ENCODE assay signal across 1 cellular context in the genomic region with DNA sequence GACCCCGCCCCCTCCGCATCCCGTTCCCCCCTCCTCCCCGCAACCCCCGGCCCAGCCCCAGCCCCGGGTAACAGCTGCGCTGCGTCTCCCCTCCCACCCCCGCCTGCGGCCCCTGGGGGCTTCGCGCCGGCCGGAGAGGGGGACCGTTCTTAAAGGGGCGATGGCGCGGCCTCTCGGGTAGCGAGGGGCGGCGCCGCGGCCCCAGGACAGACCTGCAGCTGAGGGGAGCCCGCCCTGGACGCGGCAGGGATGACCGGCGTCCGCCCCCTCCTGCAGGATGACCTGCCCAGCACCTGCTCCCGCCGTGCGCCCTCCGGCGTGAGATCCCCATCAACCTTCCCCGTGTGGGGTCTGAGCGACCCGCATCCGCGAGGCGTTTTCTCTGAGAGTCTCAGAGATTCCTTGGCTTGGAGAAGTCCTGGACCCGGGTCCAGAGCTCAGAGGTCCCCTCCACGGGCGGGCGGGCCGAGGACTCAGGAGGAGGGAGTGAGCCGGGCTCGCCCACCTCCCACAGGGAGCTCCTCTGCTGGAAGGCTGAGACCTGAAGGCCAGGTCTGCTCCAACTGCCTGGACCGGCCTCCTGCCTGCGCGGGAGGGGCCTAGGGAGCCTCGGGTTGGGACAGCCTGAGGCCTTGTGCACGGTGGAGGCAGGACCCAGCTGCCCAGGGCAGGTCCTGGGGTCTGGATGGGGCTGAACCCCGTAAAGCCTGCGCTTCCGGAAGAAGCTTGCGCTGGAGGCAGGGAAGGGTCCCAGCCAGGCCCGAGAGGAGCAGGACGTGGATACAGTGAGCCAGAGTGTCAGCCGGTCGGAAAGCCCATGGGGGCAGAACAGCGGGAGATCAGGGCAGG.
TF ChIP-seq lines count a peak whose summit lies in the region.

No MANE protein-coding gene starts in this region.

TF ChIP-seq in A549, 52 proteins besides CTCF, POLR2A, EP300 and RAD21:
- no peak for TF ChIP-seq TFCP2L1 (CRISPR knock-in tag; IDR thresholded peaks at IDR 0.05)
- TF ChIP-seq TP53 (CRISPR knock-in tag; IDR thresholded peaks at IDR 0.05) = no peak
- TF ChIP-seq CHD2 (IDR thresholded peaks at IDR 0.05; ENCODE audit: low read length, partially characterized antibody) = no peak
- no peak for TF ChIP-seq POLR2AphosphoS2 (conservative IDR thresholded peaks at IDR 0.05; ENCODE audit: low read length)
- no peak for TF ChIP-seq SMC3 (IDR thresholded peaks at IDR 0.05)
- no peak for TF ChIP-seq RARB (CRISPR knock-in tag; IDR thresholded peaks at IDR 0.05)
- TF ChIP-seq CBX2 (IDR thresholded peaks at IDR 0.05; ENCODE audit: borderline replicate concordance, low read depth) = no peak
- TF ChIP-seq FOSB (CRISPR knock-in tag; IDR thresholded peaks at IDR 0.05) = no peak
- no peak for TF ChIP-seq EHF (CRISPR knock-in tag; IDR thresholded peaks at IDR 0.05)
- TF ChIP-seq, protein P1, sequence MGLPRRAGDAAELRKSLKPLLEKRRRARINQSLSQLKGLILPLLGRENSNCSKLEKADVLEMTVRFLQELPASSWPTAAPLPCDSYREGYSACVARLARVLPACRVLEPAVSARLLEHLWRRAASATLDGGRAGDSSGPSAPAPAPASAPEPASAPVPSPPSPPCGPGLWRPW (IDR thresholded peaks at IDR 0.05) = no peak
- TF ChIP-seq RNF2 (IDR thresholded peaks at IDR 0.05; ENCODE audit: borderline replicate concordance, low read depth) = no peak
- TF ChIP-seq, protein P2, sequence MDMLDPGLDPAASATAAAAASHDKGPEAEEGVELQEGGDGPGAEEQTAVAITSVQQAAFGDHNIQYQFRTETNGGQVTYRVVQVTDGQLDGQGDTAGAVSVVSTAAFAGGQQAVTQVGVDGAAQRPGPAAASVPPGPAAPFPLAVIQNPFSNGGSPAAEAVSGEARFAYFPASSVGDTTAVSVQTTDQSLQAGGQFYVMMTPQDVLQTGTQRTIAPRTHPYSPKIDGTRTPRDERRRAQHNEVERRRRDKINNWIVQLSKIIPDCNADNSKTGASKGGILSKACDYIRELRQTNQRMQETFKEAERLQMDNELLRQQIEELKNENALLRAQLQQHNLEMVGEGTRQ (IDR thresholded peaks at IDR 0.05) = no peak
